In genomic region chr10:87715727-87716670, GRCh38 we compare ENCODE assay signal across 1 cellular context.
TF ChIP-seq lines count a peak whose summit lies in the region.

No MANE protein-coding gene starts in this region.

TF ChIP-seq in HepG2, 621 proteins besides CTCF, POLR2A, EP300 and RAD21 (continued from another document):
- no peak for TF ChIP-seq SNAPC4 (CRISPR knock-in tag; IDR thresholded peaks at IDR 0.05)
- no peak for TF ChIP-seq ARID2 (CRISPR knock-in tag; IDR thresholded peaks at IDR 0.05; ENCODE audit: borderline replicate concordance)
- TF ChIP-seq ZNF280B (CRISPR knock-in tag; IDR thresholded peaks at IDR 0.05; ENCODE audit: borderline replicate concordance) = no peak
- TF ChIP-seq ZNF44 (CRISPR knock-in tag; IDR thresholded peaks at IDR 0.05) = no peak
- TF ChIP-seq NCOA5 (CRISPR knock-in tag; IDR thresholded peaks at IDR 0.05) = no peak
- TF ChIP-seq ATRX (CRISPR knock-in tag; IDR thresholded peaks at IDR 0.05; ENCODE audit: borderline replicate concordance) = no peak
